Comparison of ENCODE assay signal across 8 cellular contexts in the genomic region with DNA sequence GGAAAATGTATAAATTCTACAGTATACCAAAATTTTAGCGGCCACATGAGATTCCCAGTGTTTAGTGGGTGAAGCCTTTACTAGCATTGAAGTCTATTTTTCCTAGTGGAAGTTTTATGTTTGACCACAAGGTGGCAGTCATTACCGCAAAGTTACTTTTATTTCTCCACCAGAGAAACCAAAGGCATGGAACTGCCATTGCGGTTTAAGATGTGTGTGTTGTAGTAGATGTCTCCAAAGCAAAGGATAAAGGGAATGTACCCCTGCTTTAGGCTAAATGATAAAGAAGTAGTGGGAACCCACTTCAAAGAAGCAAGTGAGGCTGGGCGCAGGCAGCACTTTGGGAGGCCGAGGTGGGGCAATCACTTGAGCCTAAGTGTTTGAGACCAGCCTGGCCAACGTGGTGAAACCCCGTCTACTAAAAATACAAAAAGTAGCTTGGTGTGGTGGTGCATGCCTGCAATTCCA.
DNase-seq lines count a peak whose midpoint lies in the region; ATAC-seq and TF ChIP-seq lines count a peak whose summit lies in the region.

No MANE protein-coding gene starts in this region.

- no peak overlapping the region for H4K5ac ChIP-seq in H9 (ENCODE audit: insufficient read length, low read depth, low read length)

- peaks cover 24 to 26% of the 10 kb centered on the region in 2 experiments for H3K4me1 Mint-ChIP-seq in H9

- H3K27me3 ChIP-seq in H9 (ENCODE audit: insufficient read depth, low read length) (no peaks in the 10 kb centered on the region), foreskin keratinocyte (no peaks in the 10 kb centered on the region), parathyroid adenoma (ENCODE audit: control insufficient read depth, insufficient read depth, low read length) (no peaks in the 10 kb centered on the region)

- H3K9me3 Mint-ChIP-seq in H9 = peaks cover 0 to 9% of the 10 kb centered on the region in 2 experiments; a peak in 3 of 5 replicates

- no peaks in the 10 kb centered on the region for H3K27me3 Mint-ChIP-seq in H9 (ENCODE audit: low read depth)

- no peak overlapping the region for H2BK5ac ChIP-seq in H9 (ENCODE audit: insufficient read length, low read length)

- H3K4me1 ChIP-seq in H9 (ENCODE audit: insufficient read depth, low read length) (peaks cover 3% of the 10 kb centered on the region; the same call in 1 of the 2 replicates), foreskin keratinocyte (peaks cover 19% of the 10 kb centered on the region), parathyroid adenoma (no peaks in the 10 kb centered on the region)

- H2BK12ac ChIP-seq in H9 (ENCODE audit: insufficient read length, low read depth, low read length) = no peak overlapping the region

- no peak overlapping the region for H3K4me3 ChIP-seq in parathyroid adenoma (ENCODE audit: low read depth, low read length)

- no peak overlapping the region for H4K91ac ChIP-seq in H9 (ENCODE audit: insufficient read length, low read depth, low read length)

- H2BK120ac ChIP-seq in H9 (ENCODE audit: low read depth, low read length, poor library complexity, severe bottlenecking) = no peak overlapping the region

- H3K27ac ChIP-seq in H9 (ENCODE audit: insufficient read length, low read depth, low read length) (no peak overlapping the region), foreskin keratinocyte (no peak overlapping the region), parathyroid adenoma (no peak overlapping the region)

- H3K9me3 ChIP-seq in H9 (ENCODE audit: control insufficient read depth, low read depth, low read length) (no peaks in the 10 kb centered on the region), parathyroid adenoma (ENCODE audit: control insufficient read depth, low read length) (no peaks in the 10 kb centered on the region)

- ATAC-seq in foreskin keratinocyte (peak; percentile 39), HG02678 (IDR thresholded peaks at IDR 0.05; ENCODE audit: unreplicated experiment) (no peak)

- no peak overlapping the region for H3K56ac ChIP-seq in H9 (ENCODE audit: insufficient read length, low read depth, low read length)

- DNase-seq in SIG-M5 treated with dmso at 0.1 percent for 504 hours (lab: John Stamatoyannopoulos, UW; ENCODE audit: unreplicated experiment) (peak; percentile 64), SIG-M5 (lab: John Stamatoyannopoulos, UW) (no peak), H9 (no peak), NCI-H2227 treated with DMSO at 0.1 percent for 48 hours (lab: John Stamatoyannopoulos, UW) (peak; percentile 81), foreskin keratinocyte (peak in 1 of 2 donors; percentile 54)
- DNase-seq in activated CD8-positive, alpha-beta memory T cell treated with anti-CD3 and anti-CD28 coated beads, Interleukin-2, amount 50 U/mL, for 48 hours = peak; percentile 53

- H3K23ac ChIP-seq in H9 (ENCODE audit: insufficient read length, low read depth, low read length) = no peak overlapping the region

- H3K9ac ChIP-seq in H9 (ENCODE audit: extremely low read depth, insufficient read length, low read length) = no peak overlapping the region
- H3K9ac ChIP-seq in parathyroid adenoma = no peak overlapping the region

- peaks cover 0 to 9% (median 6%) of the 10 kb centered on the region in 3 experiments; a peak in 2 of 7 replicates for H3K36me3 Mint-ChIP-seq in H9 (ENCODE audit: insufficient read depth in 1 of 3, low read depth in 3 of 3)

- H3K4me2 ChIP-seq in H9 (ENCODE audit: insufficient read depth, insufficient read length, low read length) (no peak overlapping the region), parathyroid adenoma (ENCODE audit: low read length) (no peak overlapping the region)

- no peaks in the 10 kb centered on the region for H3K79me1 ChIP-seq in H9 (ENCODE audit: insufficient read depth, low read depth, low read length, poor library complexity, severe bottlenecking)

- no peak overlapping the region for H2BK20ac ChIP-seq in H9 (ENCODE audit: low read depth, low read length, poor library complexity, severe bottlenecking)

- H4K8ac ChIP-seq in H9 (replicated peaks; ENCODE audit: insufficient read length, low read depth, low read length) = no peak overlapping the region

- H3K79me2 ChIP-seq in H9 (ENCODE audit: insufficient read depth, low read length) (no peaks in the 10 kb centered on the region), parathyroid adenoma (peaks cover under 1% of the 10 kb centered on the region)

- no peak overlapping the region for H3K27ac Mint-ChIP-seq in H9

- no peaks in the 10 kb centered on the region for H3K23me2 ChIP-seq in H9 (ENCODE audit: insufficient read length, low read depth, low read length, poor library complexity, severe bottlenecking)

- TF ChIP-seq CTCF in H9 (conservative IDR thresholded peaks at IDR 0.05) (peak; percentile 86), foreskin keratinocyte (conservative IDR thresholded peaks at IDR 0.05) (peak; percentile 87), parathyroid adenoma (IDR thresholded peaks at IDR 0.05) (peak; percentile 82)

- no peak overlapping the region for H3K18ac ChIP-seq in H9 (ENCODE audit: insufficient read length, low read depth, low read length)

- no peak overlapping the region for H2BK15ac ChIP-seq in H9 (ENCODE audit: low read depth, low read length)

- H3K14ac ChIP-seq in H9 (ENCODE audit: insufficient read depth, low read length) = no peak overlapping the region

- no peak overlapping the region for H3K4ac ChIP-seq in H9 (ENCODE audit: low read depth, low read length)

- no CpG with 5 or more reads among the region's 7 CpGs for WGBS in H9 (ENCODE audit: extremely low coverage, insufficient read length, low lambda C conversion rate)

- H4K20me1 ChIP-seq in H9 (ENCODE audit: control insufficient read depth, insufficient read depth, insufficient read length) = no peaks in the 10 kb centered on the region

- H3K36me3 ChIP-seq in parathyroid adenoma (ENCODE audit: control insufficient read depth, insufficient read depth, low read length) = no peaks in the 10 kb centered on the region

- no peak overlapping the region for H2AK5ac ChIP-seq in H9 (ENCODE audit: insufficient read length, low read length)

- no peak overlapping the region for H3K4me3 Mint-ChIP-seq in H9

- no peak overlapping the region for H3T11ph ChIP-seq in H9 (ENCODE audit: low read length)

- H2AFZ ChIP-seq in H9 (ENCODE audit: low read length) (no peak overlapping the region), parathyroid adenoma (no peak overlapping the region)

Comparison
In these comparisons a context has a peak if more than half of its experiments do, and no peak if none do; other contexts are left out.
1. DNase-seq: peak in SIG-M5 treated with dmso at 0.1 percent for 504 hours (single experiment), NCI-H2227 treated with DMSO at 0.1 percent for 48 hours (single experiment) and activated CD8-positive, alpha-beta memory T cell treated with anti-CD3 and anti-CD28 coated beads, Interleukin-2, amount 50 U/mL, for 48 hours (single experiment); none in SIG-M5 (single experiment) and H9 (single experiment).
2. Peak in every context shown above with its lines, with median percentiles within 50 percentile points of each other: CTCF ChIP-seq.